In genomic region chr11:75140269-75141138, GRCh38 we compare ENCODE assay signal across 8 cellular contexts. TPM values are rescaled to one million over a fixed set of nuclear protein-coding genes. Genes with fewer than 3 reads are reported as not detected.
DNase-seq lines count a peak whose midpoint lies in the region; ATAC-seq and TF ChIP-seq lines count a peak whose summit lies in the region.

No MANE protein-coding gene starts in this region.

- DNase-seq in AG09309 (ENCODE audit: low read depth) (no peak), fibroblast of villous mesenchyme (ENCODE audit: low read depth) (peak; percentile 27), osteoblast (ENCODE audit: insufficient read length, low spot score, missing footprints) (peak; percentile 86), thyroid gland (peak; percentile 57 to 62)
- peak; percentile 80 for DNase-seq in activated T-cell treated with anti-CD3 and anti-CD28 coated beads, Interleukin-2, amount 50 U/mL, for 4 hours

- H3K27me3 Mint-ChIP-seq in activated T-cell treated with anti-CD3 and anti-CD28 coated beads, Interleukin-2, amount 50 U/mL, for 4 hours (ENCODE audit: low read depth), result no peaks in the 10 kb centered on the region

- no peak overlapping the region for H3K4me3 Mint-ChIP-seq in activated T-cell treated with anti-CD3 and anti-CD28 coated beads, Interleukin-2, amount 50 U/mL, for 4 hours

- no peaks in the 10 kb centered on the region for H3F3A ChIP-seq in OCI-LY1 (ENCODE audit: insufficient read depth, low read length)

- H3K36me3 ChIP-seq in OCI-LY1 (ENCODE audit: insufficient read depth, low read length), result no peaks in the 10 kb centered on the region
- H3K36me3 ChIP-seq in osteoblast (ENCODE audit: insufficient read depth, low read length), result no peaks in the 10 kb centered on the region
- no peaks in the 10 kb centered on the region for H3K36me3 ChIP-seq in thyroid gland

- intact Hi-C loops in thyroid gland (cut with DNase I), result loop anchor here (5.0 to 10.0 kb wide), 2 partner anchors 107 to 206 kb away; no protein-coding TSS in a partner anchor

- H3K4me1 Mint-ChIP-seq in activated T-cell treated with anti-CD3 and anti-CD28 coated beads, Interleukin-2, amount 50 U/mL, for 4 hours (ENCODE audit: low read depth), result peaks cover 41% of the 10 kb centered on the region

- ATAC-seq in GM18502 (IDR thresholded peaks at IDR 0.05; ENCODE audit: poor library complexity, unreplicated experiment), result peak; percentile 63
- ATAC-seq in activated T-cell treated with anti-CD3 and anti-CD28 coated beads, Interleukin-2, amount 50 U/mL, for 4 hours, result peak; percentile 53 to 69
- ATAC-seq in HG03354 (IDR thresholded peaks at IDR 0.05; ENCODE audit: poor library complexity, severe bottlenecking, unreplicated experiment), result no peak

- H4K20me1 ChIP-seq in OCI-LY1 (ENCODE audit: insufficient read depth, low read length), result no peaks in the 10 kb centered on the region
- no peaks in the 10 kb centered on the region for H4K20me1 ChIP-seq in osteoblast (ENCODE audit: insufficient read depth, low read length)

- H3K9me3 Mint-ChIP-seq in activated T-cell treated with anti-CD3 and anti-CD28 coated beads, Interleukin-2, amount 50 U/mL, for 4 hours, result no peaks in the 10 kb centered on the region

- no peaks in the 10 kb centered on the region for H3K36me3 Mint-ChIP-seq in activated T-cell treated with anti-CD3 and anti-CD28 coated beads, Interleukin-2, amount 50 U/mL, for 4 hours (ENCODE audit: insufficient read depth)

- TF ChIP-seq POLR2A in thyroid gland (IDR thresholded peaks at IDR 0.05), result no peak

- H3K9me3 ChIP-seq in OCI-LY1 (ENCODE audit: low read length) (no peaks in the 10 kb centered on the region), osteoblast (ENCODE audit: low read depth, low read length) (no peaks in the 10 kb centered on the region), thyroid gland (no peaks in the 10 kb centered on the region)

- no peak overlapping the region for H3K9ac ChIP-seq in OCI-LY1 (ENCODE audit: low read length)

- no peaks in the 10 kb centered on the region for H3K79me2 ChIP-seq in OCI-LY1 (ENCODE audit: insufficient read depth, low read length)
- H3K79me2 ChIP-seq in osteoblast (ENCODE audit: insufficient read depth, low read length), result no peaks in the 10 kb centered on the region

- H3K9me2 ChIP-seq in OCI-LY1 (ENCODE audit: low read depth, low read length), result no peaks in the 10 kb centered on the region

- 34 to 35% methylated on average over 18 to 22 of the region's 22 CpGs for WGBS in thyroid gland, 2 donors

- H3K4me2 ChIP-seq in OCI-LY1 (ENCODE audit: low read length), result no peak overlapping the region
- no peak overlapping the region for H3K4me2 ChIP-seq in osteoblast (ENCODE audit: insufficient read depth, low read length)

- no peak overlapping the region for H3K27ac ChIP-seq in OCI-LY1 (ENCODE audit: low read depth, low read length, poor library complexity, severe bottlenecking)
- no peak overlapping the region for H3K27ac ChIP-seq in osteoblast (ENCODE audit: low read depth, low read length)
- H3K27ac ChIP-seq in thyroid gland, result no peak overlapping the region

- H3K27me3 ChIP-seq in OCI-LY1 (ENCODE audit: insufficient read depth, low read length) (peaks cover 2% of the 10 kb centered on the region; the same call in 1 of the 2 replicates), osteoblast (ENCODE audit: insufficient read depth, low read length) (peaks cover 20% of the 10 kb centered on the region), thyroid gland (no peaks in the 10 kb centered on the region)

- TF ChIP-seq CTCF in AG09309 (IDR thresholded peaks at IDR 0.05; ENCODE audit: control insufficient read depth, insufficient read depth, low read depth, low read length, missing control alignments), result peak; percentile 97
- peak; percentile 97 for TF ChIP-seq CTCF in OCI-LY1 (IDR thresholded peaks at IDR 0.05; ENCODE audit: low read length)
- peak; percentile 90 for TF ChIP-seq CTCF in fibroblast of villous mesenchyme (IDR thresholded peaks at IDR 0.05; ENCODE audit: insufficient read depth, low read depth, low read length)
- peak; percentile 94 for TF ChIP-seq CTCF in osteoblast (IDR thresholded peaks at IDR 0.05; ENCODE audit: extremely low read depth, low read depth, low read length)
- TF ChIP-seq CTCF in thyroid gland (IDR thresholded peaks at IDR 0.05), result peak; percentile 73 to 94 (median 76)

- H3K4me3 ChIP-seq in AG09309 (ENCODE audit: control insufficient read depth, low read depth, low read length) (no peak overlapping the region), OCI-LY1 (ENCODE audit: low read depth, low read length, poor library complexity, severe bottlenecking) (no peak overlapping the region), fibroblast of villous mesenchyme (ENCODE audit: low read depth, low read length) (no peak overlapping the region), osteoblast (ENCODE audit: insufficient read depth, low read length) (no peak overlapping the region), thyroid gland (replicated peaks in 1 of 3) (no peak overlapping the region)

- no peaks in the 10 kb centered on the region for H3K4me1 ChIP-seq in OCI-LY1 (ENCODE audit: insufficient read depth, low read length, severe bottlenecking)
- H3K4me1 ChIP-seq in osteoblast (ENCODE audit: insufficient read depth, low read length), result peaks cover 10% of the 10 kb centered on the region
- H3K4me1 ChIP-seq in thyroid gland, result peaks cover 0 to 12% of the 10 kb centered on the region in 2 donors

- H2AFZ ChIP-seq in OCI-LY1 (ENCODE audit: low read length) (no peak overlapping the region), osteoblast (ENCODE audit: low read length) (no peak overlapping the region)

RNA-seq across cellular contexts. Expression of gene SLCO2B1, which starts 10.4 kb away (rescaled TPM):
- under 1 TPM; 0.18 to 0.30 (median 0.18) TPM for total RNA-seq in activated T-cell treated with anti-CD3 and anti-CD28 coated beads, Interleukin-2, amount 50 U/mL, for 4 hours
- total RNA-seq in fibroblast of villous mesenchyme (under 0.01 TPM in 1 of 2 replicates, not detected in the other), osteoblast (under 0.01 and 0.72 TPM in 2 replicates), thyroid gland (100 to 1,000 TPM in 1 of 4 donors, 10 to 100 TPM in 3; 22.0 to 244 (median 56.9) TPM)

RNA-seq across cellular contexts. Expression of gene OR2AT4, which starts 43.8 kb away (rescaled TPM):
- total RNA-seq in activated T-cell treated with anti-CD3 and anti-CD28 coated beads, Interleukin-2, amount 50 U/mL, for 4 hours, result not detected
- not detected in 2 replicates for total RNA-seq in fibroblast of villous mesenchyme
- not detected in 2 replicates for total RNA-seq in osteoblast
- not detected for total RNA-seq in thyroid gland

Comparison
In these comparisons a context has a peak if more than half of its experiments do, and no peak if none do; other contexts are left out.
1. RNA of gene SLCO2B1, which starts 10.4 kb away (total RNA-seq): 22.0 to 244 TPM in thyroid gland; under 0.01 to 0.72 TPM in osteoblast, 0.18 to 0.30 TPM in activated T-cell treated with anti-CD3 and anti-CD28 coated beads, Interleukin-2, amount 50 U/mL, for 4 hours and under 0.01 TPM in fibroblast of villous mesenchyme; every median in the first group is over 10 times any median in the second.
2. Peak in every context shown above with its lines, with median percentiles within 50 percentile points of each other: CTCF ChIP-seq.